ENCODE assay signal across 7 cellular contexts in the genomic region with DNA sequence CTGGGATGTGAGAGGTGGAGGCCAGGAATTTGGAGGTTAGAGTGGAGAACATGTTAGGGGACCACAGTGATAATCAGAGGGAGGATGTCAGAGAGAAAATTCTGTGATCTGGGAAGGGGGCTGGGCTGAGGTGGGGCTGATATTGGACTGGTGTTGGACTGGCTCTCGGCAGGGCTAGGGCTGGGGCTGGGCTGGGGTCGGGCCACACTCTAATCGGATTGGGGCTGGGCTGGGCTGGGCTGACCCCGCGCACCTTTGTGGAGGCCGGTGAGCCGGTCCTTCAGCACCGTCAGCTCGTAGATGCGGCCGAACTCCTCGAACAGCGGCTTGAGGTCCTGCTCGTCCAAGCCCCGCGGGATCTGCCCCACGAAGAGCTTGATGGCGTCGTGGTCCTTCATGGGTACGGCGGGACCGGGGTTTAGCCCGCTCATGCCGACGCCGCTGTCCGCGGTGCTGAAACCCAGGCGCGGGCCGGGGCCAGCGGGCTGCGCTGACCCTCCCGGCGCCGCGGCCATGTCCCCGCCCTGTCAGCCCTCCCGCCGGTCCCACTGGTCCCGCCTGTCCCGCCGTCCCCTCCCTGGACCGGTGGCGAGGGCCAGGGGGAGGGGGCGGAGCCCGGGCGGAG. TPM values are rescaled to one million over a fixed set of nuclear protein-coding genes. Genes with fewer than 3 reads are reported as not detected.
DNase-seq lines count a peak whose midpoint lies in the region; ATAC-seq and TF ChIP-seq lines count a peak whose summit lies in the region.

No MANE protein-coding gene starts in this region.

- intact Hi-C loops in stomach (cut with DNase I; ENCODE audit: low total_unique reads), result no loop called here

- no peak overlapping the region for H3K9ac ChIP-seq in HUES64 (ENCODE audit: low read depth, low read length)

- H3K36me3 Mint-ChIP-seq in effector memory CD8-positive, alpha-beta T cell (ENCODE audit: insufficient read depth), result peaks cover 13% of the 10 kb centered on the region

- peak; percentile 6 to 16 for DNase-seq in activated CD4-positive, alpha-beta T cell treated with anti-CD3 and anti-CD28 coated beads, Interleukin-2, amount 50 U/mL, for 4 hours
- DNase-seq in effector memory CD8-positive, alpha-beta T cell, result peak; percentile 33 to 51 (median 45)
- DNase-seq in mesenteric fat pad (ENCODE audit: low spot score), result peak; percentile 91
- peak; percentile 75 for DNase-seq in stomach
- DNase-seq in DMS153 treated with DMSO at 0.1 percent for 48 hours (lab: John Stamatoyannopoulos, UW; ENCODE audit: unreplicated experiment), result no peak

- peak; percentile 27 for ATAC-seq in GM19328 (IDR thresholded peaks at IDR 0.05; ENCODE audit: unreplicated experiment)
- peak; percentile 40 for ATAC-seq in effector memory CD8-positive, alpha-beta T cell (replicated peaks)

- H3K4me1 Mint-ChIP-seq in effector memory CD8-positive, alpha-beta T cell (ENCODE audit: low read depth in 2 of 2), result peaks cover 15 to 18% of the 10 kb centered on the region in 2 donors

- peak overlapping the region; percentile 76 to 77 for H3K4me3 Mint-ChIP-seq in effector memory CD8-positive, alpha-beta T cell

- no peaks in the 10 kb centered on the region for H3K27me3 Mint-ChIP-seq in effector memory CD8-positive, alpha-beta T cell

- 6% methylated on average over 40 of the region's 48 CpGs for WGBS in HUES64
- WGBS in stomach, 5 donors, result 7 to 15% (median 10%) methylated on average over 10 to 48 of the region's 48 CpGs

- H3K9me3 ChIP-seq in HUES64 (ENCODE audit: insufficient read depth, low read depth, low read length) (no peaks in the 10 kb centered on the region), stomach (no peaks in the 10 kb centered on the region)

- TF ChIP-seq POLR2A in stomach (IDR thresholded peaks at IDR 0.05), result no peak

- no peaks in the 10 kb centered on the region for H3K36me3 ChIP-seq in HUES64 (ENCODE audit: insufficient read depth, low read length)
- H3K36me3 ChIP-seq in stomach, result no peaks in the 10 kb centered on the region

- H3K4me3 ChIP-seq in HUES64 (ENCODE audit: low read length), result peak overlapping the region; percentile 22; the same call in 1 of the 2 replicates
- H3K4me3 ChIP-seq in stomach, result peak overlapping the region; percentile 47 to 77 (median 67)

- H3K9me3 Mint-ChIP-seq in effector memory CD8-positive, alpha-beta T cell, result peaks cover 0 to 8% of the 10 kb centered on the region in 2 donors

- H3K27me3 ChIP-seq in HUES64 (ENCODE audit: insufficient read depth, low read length) (peaks cover 61% of the 10 kb centered on the region), stomach (peaks cover 0 to 8% (median 0%) of the 10 kb centered on the region in 3 donors)

- H3K27ac Mint-ChIP-seq in effector memory CD8-positive, alpha-beta T cell, result peak overlapping the region; percentile 84 to 89

- no peak overlapping the region for H3K27ac ChIP-seq in HUES64 (ENCODE audit: low read depth, low read length)
- H3K27ac ChIP-seq in stomach, result peak overlapping the region in 3 of 5 donors; percentile 52 to 61 (median 60)

- no peak for TF ChIP-seq EP300 in stomach (IDR thresholded peaks at IDR 0.05)

- TF ChIP-seq CTCF in stomach (IDR thresholded peaks at IDR 0.05), result no peak

- H3K4me1 ChIP-seq in HUES64 (ENCODE audit: insufficient read depth, low read length) (peaks cover 6% of the 10 kb centered on the region; the same call in 1 of the 2 replicates), stomach (peaks cover 6 to 18% (median 16%) of the 10 kb centered on the region in 4 donors)

RNA-seq across cellular contexts. Expression of gene CELF6, which starts 0.5 kb away (rescaled TPM):
- polyA plus RNA-seq in HUES64 (2013, experiment 1 of 2), result not detected
- not detected for polyA plus RNA-seq in HUES64 (2013, experiment 2 of 2)
- total RNA-seq in mesenteric fat pad (1.6 TPM), stomach (1 to 10 TPM in 2 of 5 donors, under 1 TPM in 1, not detected in 2; 0.55 to 4.0 (median 1.9) TPM)
- 1 to 10 TPM in 1 of 3 donors, under 1 TPM in 2; 0.44 to 3.9 (median 0.61) TPM for polyA plus RNA-seq in stomach

RNA-seq across cellular contexts. Expression of gene PARP6, which starts 47.1 kb away (rescaled TPM):
- 21.5 TPM for polyA plus RNA-seq in HUES64 (2013, experiment 1 of 2)
- 29.5 TPM for polyA plus RNA-seq in HUES64 (2013, experiment 2 of 2)
- total RNA-seq in mesenteric fat pad (61.3 TPM), stomach (100 to 1,000 TPM in 1 of 5 donors, 10 to 100 TPM in 4; 29.6 to 101 (median 58.4) TPM)
- 10 to 100 TPM; 60.5 to 73.4 (median 66.7) TPM for polyA plus RNA-seq in stomach

RNA-seq across cellular contexts. Expression of gene HEXA, which starts 56.3 kb away (rescaled TPM):
- polyA plus RNA-seq in HUES64 (2013, experiment 1 of 2), result 31.2 TPM
- 30.4 TPM for polyA plus RNA-seq in HUES64 (2013, experiment 2 of 2)
- 130 TPM for total RNA-seq in mesenteric fat pad
- 10 to 100 TPM; 30.7 to 84.8 (median 53.5) TPM for total RNA-seq in stomach
- polyA plus RNA-seq in stomach, result 10 to 100 TPM; 33.9 to 67.0 (median 62.6) TPM
